ENCODE assay signal across 10 cellular contexts in the genomic region with DNA sequence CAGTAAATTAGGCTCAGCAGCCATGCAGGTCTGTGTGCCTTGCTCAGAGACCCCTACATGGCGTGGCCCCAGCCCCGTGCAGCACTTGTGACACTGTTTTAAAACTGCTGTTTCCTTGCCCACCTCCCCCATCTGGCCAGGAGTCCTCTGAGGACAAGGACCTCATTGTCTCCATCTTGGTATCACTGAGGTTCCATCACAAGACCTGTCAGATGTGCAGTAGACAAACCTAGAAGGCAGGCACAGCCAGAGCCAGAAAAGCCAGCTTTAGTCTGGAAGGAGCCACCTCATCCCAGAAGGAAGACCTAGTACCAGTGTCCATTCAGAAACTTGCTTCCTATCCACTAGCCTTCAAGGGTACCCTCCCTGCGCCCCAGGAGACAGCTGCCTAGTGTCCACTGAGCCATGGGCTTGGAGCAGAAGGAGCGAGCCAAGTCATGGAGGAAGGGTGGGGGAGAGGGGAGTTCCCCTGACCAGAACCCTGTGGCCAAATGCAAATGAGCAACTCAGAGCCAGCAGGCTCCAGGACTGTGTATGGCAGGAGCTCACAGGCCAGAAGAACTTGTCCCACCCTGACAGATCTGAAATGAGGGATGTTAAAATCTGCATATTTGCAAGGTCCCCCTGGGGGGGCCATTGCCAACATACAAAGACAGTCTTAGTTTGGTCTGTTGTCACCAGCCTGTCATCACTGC.
A peak's percentile ranks its signal among the peaks of the same experiment; 100 is the strongest.
DNase-seq lines count a peak whose midpoint lies in the region; ATAC-seq, FAIRE-seq and TF ChIP-seq lines count a peak whose summit lies in the region.
"Had no signal": no experiment of that assay in that cellular context is flagged by ENCODE, and none has a peak within 500 bp of the region (broad histone marks: within the 10 kb centered on the region; RNA-seq: fewer than 3 reads in every experiment).

No MANE protein-coding gene starts in this region.

- CTCF ChIA-PET in H1 (lab: Charles Lee; ENCODE audit: partially characterized antibody), result interaction anchor here (0.6 to 15.0 kb wide), 16 partner anchors 8 to 175 kb away, joined by 3 to 448 read pairs (median 4); no protein-coding TSS in a partner anchor

- DNase-seq in left ventricle myocardium superior (peak; percentile 21), cardiac septum (ENCODE audit: low spot score) (no peak), H1 (ENCODE audit: low read depth in 1 of 2, low spot score in 2 of 2) (no peak), vagina (ENCODE audit: extremely low spot score in 2 of 2) (no peak), NCI-H2227 treated with DMSO at 0.1 percent for 48 hours (lab: John Stamatoyannopoulos, UW) (no peak), MM.1S (no peak), activated gamma-delta T cell (lab: John Stamatoyannopoulos, UW) (no peak)
- DNase-seq: occipital lobe had no signal

- no peak overlapping the region for H3K23ac ChIP-seq in H1 (ENCODE audit: insufficient read length)

- FAIRE-seq in H1 (lab: Jason Lieb, UNC), result no peak

- H3K4me1 ChIP-seq in H1 (replicated peaks in 1 of 4; ENCODE audit: control insufficient read depth in 3 of 4, insufficient read depth in 4 of 4, low read length in 3 of 4) (peaks cover 0 to 8% (median 4%) of the 10 kb centered on the region in 4 experiments; a peak in 6 of 7 replicates), vagina (peaks cover 58% of the 10 kb centered on the region), MM.1S (ENCODE audit: low read length) (peaks cover 20% of the 10 kb centered on the region)

- no peak overlapping the region for H3K14ac ChIP-seq in H1 (ENCODE audit: insufficient read length)

- H3K9me3 ChIP-seq in H1 (ENCODE audit: insufficient read depth in 2 of 2, low read depth in 1 of 2, low read length in 1 of 2), result no peaks in the 10 kb centered on the region
- no peaks in the 10 kb centered on the region for H3K9me3 ChIP-seq in vagina
- H3K9me3 ChIP-seq in MM.1S (replicated peaks; ENCODE audit: insufficient read depth, low read length), result no peaks in the 10 kb centered on the region

- no peak overlapping the region; the same call in 1 of the 2 replicates for H4K8ac ChIP-seq in H1 (ENCODE audit: extremely low read depth, insufficient read depth, low read length)

- peak overlapping the region; percentile 53 for H2BK15ac ChIP-seq in H1 (ENCODE audit: low read length)

- no peak overlapping the region for H2BK5ac ChIP-seq in H1 (ENCODE audit: low read depth, low read length)

- no peaks in the 10 kb centered on the region for H3K23me2 ChIP-seq in H1 (ENCODE audit: low read depth, low read length)

- peak overlapping the region; percentile 50; the same call in 1 of the 2 replicates for H2BK12ac ChIP-seq in H1 (ENCODE audit: low read depth, low read length)

- H3K9me2 ChIP-seq in MM.1S (replicated peaks; ENCODE audit: insufficient read depth, low read length), result no peaks in the 10 kb centered on the region

- 88% methylated on average over 4 of the region's 4 CpGs; no CpG with 5 or more reads in 1 of the 2 experiments for WGBS in H1 (ENCODE audit: extremely low coverage in 1 of 2, insufficient coverage in 1 of 2, insufficient read length in 1 of 2, insufficient replicate concordance in 2 of 2, low coverage in 1 of 2, low lambda C conversion rate in 2 of 2, missing lambda C conversion rate in 1 of 2), 2 experiments

- H3K4me3 ChIP-seq in H1 (ENCODE audit: extremely low read depth in 1 of 4, insufficient read depth in 2 of 4, low read depth in 3 of 4, low read length in 4 of 4) (no peak overlapping the region), vagina (no peak overlapping the region), MM.1S (ENCODE audit: low read length) (no peak overlapping the region)

- H3K79me2 ChIP-seq in H1 (ENCODE audit: control insufficient read depth in 1 of 2, insufficient read depth in 2 of 2, low read length in 2 of 2) (no peaks in the 10 kb centered on the region), MM.1S (ENCODE audit: low read length) (peaks cover 45% of the 10 kb centered on the region)

- no peak overlapping the region for H4K91ac ChIP-seq in H1 (replicated peaks; ENCODE audit: insufficient read length, low read length)

- H3K4ac ChIP-seq in H1 (replicated peaks; ENCODE audit: insufficient read length, low read depth, low read length), result no peak overlapping the region

- H4K5ac ChIP-seq in H1 (ENCODE audit: insufficient read length, low read depth, low read length), result no peak overlapping the region

- no peak overlapping the region for H3K18ac ChIP-seq in H1 (ENCODE audit: extremely low read depth, low read length)

- H2AK5ac ChIP-seq in H1 (ENCODE audit: low read depth, low read length), result no peak overlapping the region

- H3K27me3 ChIP-seq in H1 (replicated peaks in 1 of 4; ENCODE audit: control insufficient read depth in 3 of 4, extremely low read depth in 1 of 4, insufficient read depth in 3 of 4, low read length in 3 of 4) (no peaks in the 10 kb centered on the region; a peak in 1 of 7 replicates), vagina (no peaks in the 10 kb centered on the region), MM.1S (replicated peaks; ENCODE audit: insufficient read depth, low read length) (no peaks in the 10 kb centered on the region)

- no peak overlapping the region for H2BK120ac ChIP-seq in H1 (replicated peaks; ENCODE audit: low read depth, low read length)

- ATAC-seq in left ventricle myocardium superior (no peak), HG03066 (IDR thresholded peaks at IDR 0.05; ENCODE audit: low read depth, unreplicated experiment) (peak; percentile 57)

- no peak for TF ChIP-seq RAD21 in H1 (IDR thresholded peaks at IDR 0.05 in 1 of 2, conservative IDR thresholded peaks at IDR 0.05 in 1 of 2; ENCODE audit: low read depth in 2 of 2, low read length in 2 of 2)

- intact Hi-C loops in left ventricle myocardium superior (cut with micrococcal nuclease) (loop anchor here (5.0 kb wide), 1 partner anchor 77 kb away; no protein-coding TSS in a partner anchor), cardiac septum (cut with DNase I) (no loop called here), vagina (cut with DNase I) (loop anchor here (5.0 kb wide), 1 partner anchor 62 kb away; no protein-coding TSS in a partner anchor)

- H3K79me1 ChIP-seq in H1 (ENCODE audit: low read depth, low read length), result no peaks in the 10 kb centered on the region

- H3K56ac ChIP-seq in H1 (replicated peaks; ENCODE audit: insufficient read length, low read depth, low read length), result no peak overlapping the region

- H3K4me2 ChIP-seq in H1 (ENCODE audit: insufficient read depth in 1 of 2, low read depth in 2 of 2, low read length in 2 of 2), result no peak overlapping the region
- no peak overlapping the region; the same call in 1 of the 2 replicates for H3K4me2 ChIP-seq in MM.1S (ENCODE audit: low read depth, low read length)

- no peaks in the 10 kb centered on the region for H4K20me1 ChIP-seq in H1 (replicated peaks in 1 of 2; ENCODE audit: control insufficient read depth in 1 of 2, insufficient read depth in 2 of 2, low read length in 2 of 2)
- H4K20me1 ChIP-seq in MM.1S (ENCODE audit: insufficient read depth, low read length), result no peaks in the 10 kb centered on the region

- H2AFZ ChIP-seq in H1 (ENCODE audit: low read length), result no peak overlapping the region
- H2AFZ ChIP-seq in MM.1S (ENCODE audit: low read length), result no peak overlapping the region

- no peaks in the 10 kb centered on the region for H3F3A ChIP-seq in MM.1S (ENCODE audit: insufficient read depth, low read length)

- 0 out of 2 replicates have a peak overlapping the region, but pooled peaks have one; percentile 80 for H2BK20ac ChIP-seq in H1 (ENCODE audit: low read length)

- TF ChIP-seq POLR2A in H1 (IDR thresholded peaks at IDR 0.05; ENCODE audit: control extremely low read depth in 1 of 2, low read depth in 2 of 2, low read length in 2 of 2) (no peak), vagina (IDR thresholded peaks at IDR 0.05) (no peak)

- TF ChIP-seq CTCF in H1 (IDR thresholded peaks at IDR 0.05; ENCODE audit: control extremely low read depth in 1 of 3, insufficient read depth in 1 of 3, low read depth in 1 of 3, low read length in 3 of 3) (no peak), vagina (IDR thresholded peaks at IDR 0.05) (no peak), MM.1S (IDR thresholded peaks at IDR 0.05; ENCODE audit: low read length) (no peak)

- H3K9ac ChIP-seq in H1 (replicated peaks in 1 of 4; ENCODE audit: extremely low read depth in 1 of 4, low read depth in 3 of 4, low read length in 3 of 4) (no peak overlapping the region), MM.1S (ENCODE audit: low read length) (no peak overlapping the region)

- H3K27ac ChIP-seq in H1 (ENCODE audit: low read depth, low read length) (no peak overlapping the region), vagina (peak overlapping the region; percentile 94), MM.1S (ENCODE audit: low read length) (no peak overlapping the region)
- H3K27ac ChIP-seq: VCaP had no signal

- H3K36me3 ChIP-seq in H1 (ENCODE audit: control insufficient read depth in 2 of 4, insufficient read depth in 4 of 4, low read length in 3 of 4) (no peaks in the 10 kb centered on the region), vagina (no peaks in the 10 kb centered on the region), MM.1S (replicated peaks; ENCODE audit: insufficient read depth, low read length) (no peaks in the 10 kb centered on the region)

- POLR2A ChIA-PET in H1 (lab: Charles Lee; ENCODE audit: partially characterized antibody), result interaction anchor here (0.8 to 1.4 kb wide), 3 partner anchors 19 to 81 kb away, joined by 3 read pairs; no protein-coding TSS in a partner anchor

- no peak for TF ChIP-seq EP300 in H1 (IDR thresholded peaks at IDR 0.05; ENCODE audit: borderline replicate concordance in 1 of 2, low read depth in 2 of 2, low read length in 2 of 2)

TF ChIP-seq in H1, 55 proteins besides CTCF, POLR2A, EP300 and RAD21 (continues in another document):
- TF ChIP-seq GABPA (IDR thresholded peaks at IDR 0.05; ENCODE audit: borderline replicate concordance, insufficient read depth, low read length) (no peak), TEAD4 (IDR thresholded peaks at IDR 0.05; ENCODE audit: low read depth, low read length) (no peak)
